Comparison of ENCODE assay signal across 7 cellular contexts in the genomic region with DNA sequence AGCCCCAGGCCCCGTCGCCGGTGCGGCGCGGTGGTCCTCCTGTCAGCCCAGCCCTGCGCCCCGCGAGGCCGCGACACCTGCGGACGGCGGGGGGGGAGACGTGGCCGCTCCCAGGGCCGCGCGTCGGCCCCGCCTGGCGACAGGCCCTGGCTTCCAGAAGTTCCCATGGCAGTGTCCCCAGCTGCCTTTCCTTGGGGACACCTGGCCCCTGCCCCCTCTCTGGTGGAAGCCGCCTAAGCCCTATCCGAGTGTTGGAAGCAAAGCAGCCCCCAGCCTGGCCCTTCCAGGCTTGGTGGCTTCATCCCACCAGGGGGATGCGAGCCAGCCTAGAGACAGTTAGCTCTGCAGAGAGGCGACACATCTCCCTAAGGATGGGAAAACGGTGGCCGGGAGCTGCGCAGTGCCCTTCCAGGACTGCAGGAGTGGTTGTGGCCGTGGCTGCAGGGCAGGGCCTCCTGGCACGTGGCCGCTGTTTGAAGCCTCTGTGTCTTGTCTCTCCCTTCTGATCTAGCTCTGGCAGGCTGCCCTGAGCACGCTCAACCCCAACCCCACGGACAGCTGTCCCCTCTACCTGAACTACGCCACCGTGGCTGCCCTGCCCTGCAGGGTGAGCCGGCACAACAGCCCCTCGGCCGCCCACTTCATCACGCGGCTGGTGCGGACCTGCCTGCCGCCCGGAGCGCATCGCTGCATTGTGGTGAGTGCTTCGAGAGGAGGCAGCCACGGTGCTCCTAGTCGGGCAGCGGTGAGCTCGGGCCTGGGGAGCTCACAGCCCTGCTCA. TPM values are rescaled to one million over a fixed set of nuclear protein-coding genes. Genes with fewer than 3 reads are reported as not detected.
DNase-seq lines count a peak whose midpoint lies in the region; ATAC-seq, FAIRE-seq and TF ChIP-seq lines count a peak whose summit lies in the region.

No MANE protein-coding gene starts in this region.

- TF ChIP-seq CTCF in VCaP (conservative IDR thresholded peaks at IDR 0.05) (no peak), esophagus muscularis mucosa (IDR thresholded peaks at IDR 0.05) (peak in 1 of 3 experiments; percentile 4), osteocyte (IDR thresholded peaks at IDR 0.05) (no peak)

- H3K27ac ChIP-seq in VCaP: peak overlapping the region; percentile 94
- H3K27ac ChIP-seq in esophagus muscularis mucosa (replicated peaks in 1 of 4): peak overlapping the region; percentile 76 to 97 (median 82)

- H3K4me3 ChIP-seq in esophagus muscularis mucosa: peak overlapping the region; percentile 54 to 78 (median 62)

- peaks cover 19% of the 10 kb centered on the region for H3K4me1 Mint-ChIP-seq in osteocyte (ENCODE audit: unreplicated experiment)

- peaks cover 20 to 39% (median 36%) of the 10 kb centered on the region in 4 donors for H3K36me3 ChIP-seq in esophagus muscularis mucosa

- H3K4me3 Mint-ChIP-seq in osteocyte (ENCODE audit: unreplicated experiment): no peak overlapping the region

- no peak for FAIRE-seq in GM18507 (lab: Jason Lieb, UNC)

- peaks cover 30 to 55% (median 55%) of the 10 kb centered on the region in 4 donors for H3K4me1 ChIP-seq in esophagus muscularis mucosa

- DNase-seq in GM18507 (ENCODE audit: extremely low spot score, insufficient read length, low read depth) (peak; percentile 20), esophagus muscularis mucosa (ENCODE audit: extremely low spot score) (no peak), osteocyte (ENCODE audit: extremely low spot score, unreplicated experiment) (peak; percentile 83), kidney tubule cell (ENCODE audit: low spot score) (no peak)
- no peak for DNase-seq in activated CD4-positive, CD25-positive, alpha-beta regulatory T cell treated with anti-CD3 and anti-CD28 coated beads, Interleukin-2, amount 50 U/mL, for 72 hours

- no peaks in the 10 kb centered on the region for H3K9me3 Mint-ChIP-seq in osteocyte (ENCODE audit: unreplicated experiment)

- H3K27ac Mint-ChIP-seq in osteocyte (ENCODE audit: unreplicated experiment): no peak overlapping the region

- H3K27me3 ChIP-seq in esophagus muscularis mucosa: no peaks in the 10 kb centered on the region

- H3K36me3 Mint-ChIP-seq in osteocyte (ENCODE audit: unreplicated experiment): peaks cover 19% of the 10 kb centered on the region

- WGBS in esophagus muscularis mucosa: 87% methylated on average over 16 of the region's 51 CpGs

- no peaks in the 10 kb centered on the region for H3K27me3 Mint-ChIP-seq in osteocyte (ENCODE audit: unreplicated experiment)

- intact Hi-C loops in esophagus muscularis mucosa (cut with DNase I): loop anchor here (2.0 to 5.0 kb wide), 3 partner anchors 43 to 456 kb away; a partner anchor contains a TSS

- peak; percentile 26 for ATAC-seq in HG02943 (IDR thresholded peaks at IDR 0.05; ENCODE audit: low read depth, unreplicated experiment)

- no peak for TF ChIP-seq POLR2A in esophagus muscularis mucosa (IDR thresholded peaks at IDR 0.05; ENCODE audit: low read depth)

- TF ChIP-seq EP300 in esophagus muscularis mucosa (IDR thresholded peaks at IDR 0.05): no peak

- no peaks in the 10 kb centered on the region for H3K9me3 ChIP-seq in esophagus muscularis mucosa

RNA-seq across cellular contexts. Expression of a gene that starts 0.8 kb away (rescaled TPM):
- total RNA-seq in esophagus muscularis mucosa (10 to 100 TPM; 29.0 to 59.0 (median 50.5) TPM), osteocyte (13.1 and 13.6 TPM in 2 replicates)

RNA-seq across cellular contexts. Expression of a gene that starts 42.3 kb away (rescaled TPM):
- total RNA-seq in esophagus muscularis mucosa (10 to 100 TPM; 36.6 to 57.7 (median 43.5) TPM), osteocyte (66.9 and 67.0 TPM in 2 replicates)

Comparison
In these comparisons a context has a peak if more than half of its experiments do, and no peak if none do; other contexts are left out.
1. DNase-seq: peak in GM18507 (single experiment) and osteocyte (single experiment); none in esophagus muscularis mucosa (single experiment), activated CD4-positive, CD25-positive, alpha-beta regulatory T cell treated with anti-CD3 and anti-CD28 coated beads, Interleukin-2, amount 50 U/mL, for 72 hours (single experiment) and kidney tubule cell (single experiment).